In genomic region chr12:31517994-31518393, GRCh38 we compare ENCODE assay signal across 11 cellular contexts.
DNase-seq lines count a peak whose midpoint lies in the region; ATAC-seq and TF ChIP-seq lines count a peak whose summit lies in the region.
"Had no signal": no experiment of that assay in that cellular context is flagged by ENCODE, and none has a peak within 500 bp of the region (broad histone marks: within the 10 kb centered on the region; RNA-seq: fewer than 3 reads in every experiment).

No MANE protein-coding gene starts in this region.

- H2BK15ac ChIP-seq in IMR-90 (ENCODE audit: low read depth, low read length): peak overlapping the region; percentile 98

- peaks cover 0 to 2% (median 0%) of the 10 kb centered on the region in 5 experiments for H3K9me3 Mint-ChIP-seq in brain
- no peaks in the 10 kb centered on the region for H3K9me3 Mint-ChIP-seq in memory B cell
- no peaks in the 10 kb centered on the region for H3K9me3 Mint-ChIP-seq in activated CD4-positive, alpha-beta memory T cell treated with anti-CD3 and anti-CD28 coated beads for 36 hours

- no CpG with 5 or more reads among the region's 1 CpG for WGBS in IMR-90 (ENCODE audit: extremely low coverage in 2 of 2, insufficient read length in 1 of 2), 2 experiments

- H3K27me3 ChIP-seq in DOHH2 (ENCODE audit: control insufficient read depth, low read length) (no peaks in the 10 kb centered on the region), IMR-90 (ENCODE audit: control insufficient read depth, insufficient read depth, low read length) (no peaks in the 10 kb centered on the region)
- H3K27me3 ChIP-seq: ascending aorta had no signal

- H3K4ac ChIP-seq in IMR-90 (ENCODE audit: low read depth, low read length): peak overlapping the region; percentile 94

- H3K4me2 ChIP-seq in DOHH2 (ENCODE audit: low read length): 0 out of 2 replicates have a peak overlapping the region, but pooled peaks have one; percentile 37
- H3K4me2 ChIP-seq in IMR-90 (ENCODE audit: low read depth, low read length): peak overlapping the region; percentile 66
- H3K4me2 ChIP-seq: KMS-11 had no signal

- H2AK9ac ChIP-seq in IMR-90 (replicated peaks; ENCODE audit: low read depth, low read length, poor library complexity): no peak overlapping the region

- POLR2A ChIA-PET in IMR-90 (lab: Charles Lee; ENCODE audit: unreplicated experiment): no interaction called here
- POLR2A ChIA-PET in activated CD4-positive, alpha-beta memory T cell treated with anti-CD3 and anti-CD28 coated beads for 36 hours (lab: Charles Lee): no interaction called here

- H3K4me1 ChIP-seq in DOHH2 (ENCODE audit: control insufficient read depth, low read length) (peaks cover 51% of the 10 kb centered on the region), IMR-90 (ENCODE audit: control insufficient read depth, insufficient read depth, low read length) (peaks cover 22% of the 10 kb centered on the region)

- no peaks in the 10 kb centered on the region for H3K9me3 ChIP-seq in DOHH2 (ENCODE audit: control insufficient read depth, insufficient read depth, low read length)
- H3K9me3 ChIP-seq in IMR-90 (ENCODE audit: control insufficient read depth, insufficient read depth, low read length): no peaks in the 10 kb centered on the region
- H3K9me3 ChIP-seq: ascending aorta had no signal

- H3K9ac ChIP-seq in IMR-90 (ENCODE audit: low read depth, low read length): peak overlapping the region; percentile 63
- H3K9ac ChIP-seq: KMS-11 had no signal

- peak overlapping the region; percentile 85 for H3K23ac ChIP-seq in IMR-90 (ENCODE audit: low read depth, low read length)

- H3K36me3 Mint-ChIP-seq in brain (peaks cover 17% of the 10 kb centered on the region), memory B cell (peaks cover 7% of the 10 kb centered on the region)
- H3K36me3 Mint-ChIP-seq in activated CD4-positive, alpha-beta memory T cell treated with anti-CD3 and anti-CD28 coated beads for 36 hours: no peaks in the 10 kb centered on the region

- no peak for TF ChIP-seq RAD21 in IMR-90 (IDR thresholded peaks at IDR 0.05; ENCODE audit: low read length)

- no peaks in the 10 kb centered on the region for H3K27me3 Mint-ChIP-seq in brain
- H3K27me3 Mint-ChIP-seq in memory B cell: no peaks in the 10 kb centered on the region
- H3K27me3 Mint-ChIP-seq in activated CD4-positive, alpha-beta memory T cell treated with anti-CD3 and anti-CD28 coated beads for 36 hours: peaks cover 1% of the 10 kb centered on the region

- H3K36me3 ChIP-seq in DOHH2 (ENCODE audit: control insufficient read depth, low read length): no peaks in the 10 kb centered on the region
- no peaks in the 10 kb centered on the region for H3K36me3 ChIP-seq in IMR-90 (ENCODE audit: control insufficient read depth, insufficient read depth, low read length)
- H3K36me3 ChIP-seq: ascending aorta had no signal

- H3K9me2 ChIP-seq in DOHH2 (replicated peaks; ENCODE audit: control insufficient read depth, low read length): no peaks in the 10 kb centered on the region

- H2BK5ac ChIP-seq in IMR-90 (ENCODE audit: low read depth, low read length, poor library complexity, severe bottlenecking): peak overlapping the region; percentile 97

- peak overlapping the region; percentile 96 for H2BK120ac ChIP-seq in IMR-90 (ENCODE audit: low read depth, low read length)

- H3K27ac Mint-ChIP-seq in brain (peak overlapping the region; percentile 62 to 95 (median 88)), memory B cell (peak overlapping the region; percentile 73)
- no peak overlapping the region for H3K27ac Mint-ChIP-seq in activated CD4-positive, alpha-beta memory T cell treated with anti-CD3 and anti-CD28 coated beads for 36 hours

- intact Hi-C loops in IMR-90 (cut with micrococcal nuclease): loop anchor here (2.0 kb wide), 1 partner anchor 73 kb away; the partner anchor contains the start of gene DENND5B
- intact Hi-C loops in activated CD4-positive, alpha-beta memory T cell treated with anti-CD3 and anti-CD28 coated beads for 36 hours (cut with micrococcal nuclease): no loop called here

- peaks cover 68% of the 10 kb centered on the region for H3K4me1 Mint-ChIP-seq in brain
- H3K4me1 Mint-ChIP-seq in memory B cell: peaks cover 38% of the 10 kb centered on the region
- no peaks in the 10 kb centered on the region for H3K4me1 Mint-ChIP-seq in activated CD4-positive, alpha-beta memory T cell treated with anti-CD3 and anti-CD28 coated beads for 36 hours (ENCODE audit: low read depth)

- peak overlapping the region; percentile 95 for H2BK20ac ChIP-seq in IMR-90 (ENCODE audit: low read depth, low read length)

- peak overlapping the region; percentile 70 to 85 for H4K8ac ChIP-seq in IMR-90 (ENCODE audit: low read depth in 2 of 2, low read length in 2 of 2)

- peak overlapping the region; percentile 88 for H2AK5ac ChIP-seq in IMR-90 (ENCODE audit: low read depth, low read length)

- H4K20me1 ChIP-seq in DOHH2 (ENCODE audit: control insufficient read depth, insufficient read depth, low read depth, low read length) (no peaks in the 10 kb centered on the region), IMR-90 (ENCODE audit: insufficient read depth, low read length) (no peaks in the 10 kb centered on the region; the same call in 1 of the 2 replicates)

- H3K79me2 ChIP-seq in DOHH2 (ENCODE audit: control insufficient read depth, low read length): peaks cover 62% of the 10 kb centered on the region

- BruUV-seq in IMR-90 (replicated peaks; lab: Mats Ljungman, UMichigan): no TSS peak

- dilution Hi-C loops in IMR-90 (cut with HindIII; ENCODE audit: low sequenced_read_pairs, unreplicated experiment): no loop called here

- H3K27ac ChIP-seq in DOHH2 (ENCODE audit: low read depth, low read length) (no peak overlapping the region), IMR-90 (ENCODE audit: insufficient read depth, low read length) (peak overlapping the region; percentile 94)
- H3K27ac ChIP-seq: KMS-11 had no signal

- H3K56ac ChIP-seq in IMR-90 (ENCODE audit: extremely low read depth, insufficient read depth, low read length): peak overlapping the region; percentile 87

- H3K14ac ChIP-seq in IMR-90 (replicated peaks; ENCODE audit: low read depth, low read length): peak overlapping the region; percentile 90

- ATAC-seq in IMR-90 (ENCODE audit: low read depth) (peak; percentile 55), memory B cell (ENCODE audit: low read depth) (no peak)
- ATAC-seq: sciatic nerve had no signal

- in situ Hi-C loops in IMR-90 (cut with MboI; ENCODE audit: low sequenced_read_pairs): loop anchor here (10.0 kb wide), 1 partner anchor 63 kb away; no protein-coding TSS in a partner anchor

- peak; percentile 60 for DNase-seq in IMR-90
- DNase-seq in memory B cell (ENCODE audit: low spot score in 2 of 2): no peak
- DNase-seq in activated CD4-positive, alpha-beta memory T cell treated with anti-CD3 and anti-CD28 coated beads for 36 hours: no peak
- DNase-seq in NCI-H1436 treated with DMSO at 0.1 percent for 48 hours (lab: John Stamatoyannopoulos, UW): no peak
- no peak for DNase-seq in nucleus accumbens (lab: John Stamatoyannopoulos, UW)
- DNase-seq in erythroblast (lab: John Stamatoyannopoulos, UW): no peak

- TF ChIP-seq CTCF in DOHH2 (IDR thresholded peaks at IDR 0.05; ENCODE audit: low read depth, low read length, poor library complexity, severe bottlenecking) (no peak), IMR-90 (conservative IDR thresholded peaks at IDR 0.05; ENCODE audit: low read depth, low read length) (no peak), brain (conservative IDR thresholded peaks at IDR 0.05) (no peak)

- CTCF ChIA-PET in IMR-90 (lab: Yijun Ruan, JAX): interaction anchor here (1.1 kb wide), 2 partner anchors 12 to 72 kb away, joined by 3 read pairs; partner anchors contain the start of gene DENND5B
- CTCF ChIA-PET in activated CD4-positive, alpha-beta memory T cell treated with anti-CD3 and anti-CD28 coated beads for 36 hours (lab: Charles Lee): no interaction called here

- H3K4me3 ChIP-seq in DOHH2 (ENCODE audit: low read length): no peak overlapping the region
- no peak overlapping the region for H3K4me3 ChIP-seq in IMR-90 (ENCODE audit: insufficient read depth, low read depth, low read length)

- H3K79me1 ChIP-seq in IMR-90 (ENCODE audit: low read depth in 1 of 2, low read length in 2 of 2): peaks cover 31 to 61% of the 10 kb centered on the region in 2 experiments

- peak overlapping the region; percentile 59 for H2AFZ ChIP-seq in IMR-90 (replicated peaks; ENCODE audit: low read length, poor library complexity)

- peaks cover 9% of the 10 kb centered on the region for H3K9me1 ChIP-seq in IMR-90 (ENCODE audit: insufficient read depth, low read length)

- TF ChIP-seq POLR2A in IMR-90 (IDR thresholded peaks at IDR 0.05; ENCODE audit: low read depth, low read length) (no peak), erythroblast (IDR thresholded peaks at IDR 0.05; ENCODE audit: low read length) (no peak)

- H3K4me3 Mint-ChIP-seq in brain: peak overlapping the region in 4 of 5 experiments; percentile 1 to 21 (median 11)
- no peak overlapping the region for H3K4me3 Mint-ChIP-seq in memory B cell
- no peak overlapping the region for H3K4me3 Mint-ChIP-seq in activated CD4-positive, alpha-beta memory T cell treated with anti-CD3 and anti-CD28 coated beads for 36 hours

- peak overlapping the region; percentile 98 for H3K18ac ChIP-seq in IMR-90 (ENCODE audit: low read depth, low read length)

- H4K91ac ChIP-seq in IMR-90 (ENCODE audit: insufficient read depth, low read depth, low read length): peak overlapping the region; percentile 95

- no peaks in the 10 kb centered on the region for H3F3A ChIP-seq in DOHH2 (ENCODE audit: control insufficient read depth, insufficient read depth)

- peak overlapping the region; percentile 92 for H4K5ac ChIP-seq in IMR-90 (ENCODE audit: low read depth, low read length)

TF ChIP-seq in IMR-90, 13 proteins besides CTCF, POLR2A, EP300 and RAD21 (continues in another document):
- TF ChIP-seq CEBPB (IDR thresholded peaks at IDR 0.05; ENCODE audit: low read depth, low read length) (no peak), RFX5 (IDR thresholded peaks at IDR 0.05; ENCODE audit: low read depth, low read length) (no peak), MAFK (IDR thresholded peaks at IDR 0.05; ENCODE audit: low read depth, low read length) (no peak), RCOR1 (IDR thresholded peaks at IDR 0.05; ENCODE audit: insufficient replicate concordance, low read length) (no peak), USF2 (IDR thresholded peaks at IDR 0.05; ENCODE audit: low read depth, low read length) (no peak), CHD1 (IDR thresholded peaks at IDR 0.05; ENCODE audit: low read depth, low read length) (no peak)

Comparison
In these comparisons a context has a peak if more than half of its experiments do, and no peak if none do; other contexts are left out.
1. H3K4me3 Mint-ChIP-seq: peak in brain (4 of 5); none in memory B cell (single experiment) and activated CD4-positive, alpha-beta memory T cell treated with anti-CD3 and anti-CD28 coated beads for 36 hours (single experiment).